In the genomic region with DNA sequence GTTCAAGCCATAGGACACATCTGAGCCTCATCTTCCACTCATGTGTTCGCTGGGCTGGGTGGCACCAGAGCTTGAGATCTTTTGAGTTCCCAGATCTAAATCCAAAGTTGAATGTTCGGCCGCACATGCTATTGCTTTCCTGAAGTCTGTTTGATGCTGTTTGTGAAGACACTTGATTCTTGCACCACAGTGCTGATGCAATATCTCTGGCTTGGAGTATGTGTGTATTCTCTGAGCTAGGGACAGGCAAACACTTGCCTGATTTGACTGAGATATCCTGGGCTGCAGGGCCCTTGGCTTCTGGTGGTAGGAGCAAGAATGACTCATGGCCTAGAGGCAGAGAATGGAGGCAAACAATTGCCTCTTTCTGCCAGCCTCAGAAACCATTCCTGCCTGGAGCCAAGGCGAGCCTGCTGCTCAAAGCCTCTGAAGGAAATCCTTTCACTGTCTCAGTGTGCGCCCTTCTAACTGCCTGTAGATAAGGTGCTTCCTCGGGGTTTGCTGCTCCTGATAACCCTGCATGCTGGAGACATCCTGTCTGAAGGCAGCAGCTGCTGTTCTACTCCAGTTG, we compare ENCODE assay signal across 8 cellular contexts.
DNase-seq lines count a peak whose midpoint lies in the region; ATAC-seq, FAIRE-seq and TF ChIP-seq lines count a peak whose summit lies in the region.

No MANE protein-coding gene starts in this region.

- no peak for TF ChIP-seq POLR2A in testis (IDR thresholded peaks at IDR 0.05)

- no peaks in the 10 kb centered on the region for H3K9me1 ChIP-seq in keratinocyte (ENCODE audit: control insufficient read depth, extremely low read depth, insufficient read depth, low read length)

- DNase-seq in astrocyte (ENCODE audit: low read depth) (no peak), keratinocyte (ENCODE audit: low read depth, low spot score) (peak; percentile 96), testis (peak; percentile 66), NCI-H2081 treated with DMSO at 0.1 percent for 48 hours (lab: John Stamatoyannopoulos, UW) (no peak), chondrocyte (ENCODE audit: low spot score) (no peak)
- no peak for DNase-seq in CD4-positive, alpha-beta T cell
- no peak for DNase-seq in T-helper 2 cell treated with Interferon-gamma antibody and Interleukin-4, amounts not matched to agents 5 μg/mL and 100 μg/mL, for 36 hours (ENCODE audit: low spot score)

- H3K4me1 ChIP-seq in HUES48 (ENCODE audit: control insufficient read depth, insufficient read depth, low read length) (peaks cover 18% of the 10 kb centered on the region), astrocyte (ENCODE audit: insufficient read depth, low read length) (peaks cover 12% of the 10 kb centered on the region), keratinocyte (ENCODE audit: control insufficient read depth, extremely low read depth, insufficient read depth, low read length) (peaks cover 66% of the 10 kb centered on the region), testis (peaks cover 10% of the 10 kb centered on the region)

- dilution Hi-C loops in keratinocyte (cut with MboI; ENCODE audit: extremely low pct_ligation_motif_present, low sequenced_read_pairs) = no loop called here

- intact Hi-C loops in testis (cut with DNase I; ENCODE audit: low total_unique reads) = no loop called here
- intact Hi-C loops in CD4-positive, alpha-beta T cell (cut with DNase I, micrococcal nuclease) = no loop called here

- H3K4me1 Mint-ChIP-seq in astrocyte (ENCODE audit: low read depth, unreplicated experiment) (peaks cover 10% of the 10 kb centered on the region), chondrocyte (ENCODE audit: low read depth) (peaks cover 30% of the 10 kb centered on the region)
- no peaks in the 10 kb centered on the region for H3K4me1 Mint-ChIP-seq in CD4-positive, alpha-beta T cell (ENCODE audit: low read depth)
- no peaks in the 10 kb centered on the region for H3K4me1 Mint-ChIP-seq in T-helper 2 cell treated with Interferon-gamma antibody and Interleukin-4, amounts not matched to agents 5 μg/mL and 100 μg/mL, for 36 hours (ENCODE audit: low read depth)

- H3K9me3 ChIP-seq in HUES48 (ENCODE audit: control insufficient read depth, insufficient read depth, low read length) (no peaks in the 10 kb centered on the region), astrocyte (ENCODE audit: insufficient read depth, low read depth, low read length) (no peaks in the 10 kb centered on the region), keratinocyte (ENCODE audit: control insufficient read depth, low read depth, low read length) (no peaks in the 10 kb centered on the region), testis (no peaks in the 10 kb centered on the region)
- H3K9me3 ChIP-seq in CD4-positive, alpha-beta T cell (ENCODE audit: control insufficient read depth, low read length) = no peaks in the 10 kb centered on the region

- H3K27me3 ChIP-seq in HUES48 (ENCODE audit: control insufficient read depth, insufficient read depth, low read length) (no peaks in the 10 kb centered on the region), astrocyte (ENCODE audit: insufficient read depth, low read length) (no peaks in the 10 kb centered on the region), keratinocyte (ENCODE audit: control insufficient read depth, extremely low read depth, insufficient read depth, low read length) (no peaks in the 10 kb centered on the region), testis (no peaks in the 10 kb centered on the region)
- no peaks in the 10 kb centered on the region for H3K27me3 ChIP-seq in CD4-positive, alpha-beta T cell (ENCODE audit: control insufficient read depth, insufficient read depth, low read length)

- H3K4me2 ChIP-seq in astrocyte (ENCODE audit: low read length) (no peak overlapping the region), keratinocyte (ENCODE audit: control insufficient read depth, extremely low read depth, insufficient read depth, low read depth, low read length) (peak overlapping the region; percentile 76)

- FAIRE-seq in astrocyte (lab: Jason Lieb, UNC) (no peak), keratinocyte (lab: Jason Lieb, UNC) (peak; percentile 100)

- peak overlapping the region; percentile 8 for H3K27ac Mint-ChIP-seq in astrocyte (ENCODE audit: unreplicated experiment)
- no peak overlapping the region for H3K27ac Mint-ChIP-seq in CD4-positive, alpha-beta T cell
- H3K27ac Mint-ChIP-seq in T-helper 2 cell treated with Interferon-gamma antibody and Interleukin-4, amounts not matched to agents 5 μg/mL and 100 μg/mL, for 36 hours = no peak overlapping the region
- H3K27ac Mint-ChIP-seq in chondrocyte (ENCODE audit: unreplicated experiment) = no peak overlapping the region

- 71 to 79% methylated on average over 5 to 6 of the region's 6 CpGs for WGBS in testis, 2 donors

- H3K4me3 ChIP-seq in HUES48 (ENCODE audit: low read depth, low read length) (no peak overlapping the region), astrocyte (ENCODE audit: insufficient read depth, low read depth, low read length) (no peak overlapping the region), keratinocyte (ENCODE audit: control insufficient read depth in 2 of 3, extremely low read depth in 1 of 3, insufficient read depth in 2 of 3, low read depth in 1 of 3, low read length in 3 of 3) (peak overlapping the region in 1 of 3 experiments; percentile 29), testis (no peak overlapping the region)

- H3K27me3 Mint-ChIP-seq in astrocyte (ENCODE audit: low read depth, unreplicated experiment) = peaks cover 2% of the 10 kb centered on the region
- no peaks in the 10 kb centered on the region for H3K27me3 Mint-ChIP-seq in CD4-positive, alpha-beta T cell
- H3K27me3 Mint-ChIP-seq in T-helper 2 cell treated with Interferon-gamma antibody and Interleukin-4, amounts not matched to agents 5 μg/mL and 100 μg/mL, for 36 hours (ENCODE audit: low read depth) = peaks cover 5% of the 10 kb centered on the region
- no peaks in the 10 kb centered on the region for H3K27me3 Mint-ChIP-seq in chondrocyte (ENCODE audit: low read depth)

- H3K9me3 Mint-ChIP-seq in astrocyte (ENCODE audit: unreplicated experiment) (no peaks in the 10 kb centered on the region), chondrocyte (ENCODE audit: low read depth) (no peaks in the 10 kb centered on the region)
- no peaks in the 10 kb centered on the region for H3K9me3 Mint-ChIP-seq in CD4-positive, alpha-beta T cell
- no peaks in the 10 kb centered on the region for H3K9me3 Mint-ChIP-seq in T-helper 2 cell treated with Interferon-gamma antibody and Interleukin-4, amounts not matched to agents 5 μg/mL and 100 μg/mL, for 36 hours

- no peak for ATAC-seq in CD4-positive, alpha-beta T cell (ENCODE audit: poor library complexity)

- H3K9ac ChIP-seq in HUES48 (ENCODE audit: low read depth, low read length) (no peak overlapping the region), astrocyte (ENCODE audit: low read length) (no peak overlapping the region), keratinocyte (ENCODE audit: control insufficient read depth, extremely low read depth, insufficient read depth, low read length) (peak overlapping the region; percentile 68)

- H3K79me2 ChIP-seq in astrocyte (ENCODE audit: insufficient read depth, low read length) (no peaks in the 10 kb centered on the region), keratinocyte (ENCODE audit: control insufficient read depth, insufficient read depth, low read length) (no peaks in the 10 kb centered on the region)

- CTCF ChIA-PET in CD4-positive, alpha-beta T cell (lab: Charles Lee) = no interaction called here

- H4K20me1 ChIP-seq in astrocyte (ENCODE audit: insufficient read depth, low read length) (no peaks in the 10 kb centered on the region), keratinocyte (ENCODE audit: control insufficient read depth, extremely low read depth, insufficient read depth, low read length) (no peaks in the 10 kb centered on the region)

- TF ChIP-seq CTCF in astrocyte (IDR thresholded peaks at IDR 0.05; ENCODE audit: insufficient read depth, low read depth, low read length) (no peak), keratinocyte (optimal IDR thresholded peaks at IDR 0.05 in 1 of 3, IDR thresholded peaks at IDR 0.05 in 1 of 3, conservative IDR thresholded peaks at IDR 0.05 in 1 of 3; ENCODE audit: extremely low read depth in 1 of 3, insufficient read depth in 2 of 3, low read length in 3 of 3) (no peak), testis (IDR thresholded peaks at IDR 0.05) (no peak), chondrocyte (IDR thresholded peaks at IDR 0.05) (no peak)
- TF ChIP-seq CTCF in CD4-positive, alpha-beta T cell (IDR thresholded peaks at IDR 0.05) = no peak

- H3K27ac ChIP-seq in HUES48 (ENCODE audit: low read depth, low read length) = peak overlapping the region; percentile 74
- no peak overlapping the region for H3K27ac ChIP-seq in astrocyte (ENCODE audit: low read depth, low read length)
- peak overlapping the region; percentile 89 for H3K27ac ChIP-seq in keratinocyte (ENCODE audit: control insufficient read depth, insufficient read depth, low read length)
- peak overlapping the region in 1 of 2 donors; percentile 8 for H3K27ac ChIP-seq in testis
- no peak overlapping the region for H3K27ac ChIP-seq in CD4-positive, alpha-beta T cell (ENCODE audit: low read depth, low read length)

- H2AFZ ChIP-seq in astrocyte (ENCODE audit: low read depth, low read length) = no peak overlapping the region
- H2AFZ ChIP-seq in keratinocyte (ENCODE audit: control insufficient read depth, low read length) = peak overlapping the region; percentile 64

- POLR2A ChIA-PET in CD4-positive, alpha-beta T cell (lab: Charles Lee) = no interaction called here

- no peaks in the 10 kb centered on the region for H3K36me3 ChIP-seq in HUES48 (ENCODE audit: control insufficient read depth, insufficient read depth, low read length)
- no peaks in the 10 kb centered on the region for H3K36me3 ChIP-seq in astrocyte (ENCODE audit: insufficient read depth, low read length)
- H3K36me3 ChIP-seq in keratinocyte (ENCODE audit: control insufficient read depth in 2 of 2, extremely low read depth in 1 of 2, insufficient read depth in 2 of 2, low read length in 2 of 2) = no peaks in the 10 kb centered on the region
- H3K36me3 ChIP-seq in testis (ENCODE audit: low read depth, missing control alignments) = no peaks in the 10 kb centered on the region

- no peaks in the 10 kb centered on the region for H3K36me3 Mint-ChIP-seq in astrocyte (ENCODE audit: low read depth, unreplicated experiment)
- H3K36me3 Mint-ChIP-seq in CD4-positive, alpha-beta T cell (ENCODE audit: low read depth) = peaks cover 52% of the 10 kb centered on the region
- H3K36me3 Mint-ChIP-seq in T-helper 2 cell treated with Interferon-gamma antibody and Interleukin-4, amounts not matched to agents 5 μg/mL and 100 μg/mL, for 36 hours (ENCODE audit: low read depth) = no peaks in the 10 kb centered on the region
- peaks cover 24% of the 10 kb centered on the region for H3K36me3 Mint-ChIP-seq in chondrocyte (ENCODE audit: low read depth)

- no peak overlapping the region for H3K4me3 Mint-ChIP-seq in astrocyte (ENCODE audit: unreplicated experiment)
- H3K4me3 Mint-ChIP-seq in CD4-positive, alpha-beta T cell = no peak overlapping the region
- H3K4me3 Mint-ChIP-seq in T-helper 2 cell treated with Interferon-gamma antibody and Interleukin-4, amounts not matched to agents 5 μg/mL and 100 μg/mL, for 36 hours = no peak overlapping the region
- no peak overlapping the region for H3K4me3 Mint-ChIP-seq in chondrocyte (ENCODE audit: unreplicated experiment)

Comparison
In these comparisons a context has a peak if more than half of its experiments do, and no peak if none do; other contexts are left out.
1. H3K27ac ChIP-seq: peak in HUES48 (single experiment) and keratinocyte (single experiment); none in astrocyte (single experiment) and CD4-positive, alpha-beta T cell (single experiment).
2. DNase-seq: peak in keratinocyte (single experiment) and testis (single experiment); none in astrocyte (single experiment), NCI-H2081 treated with DMSO at 0.1 percent for 48 hours (single experiment), CD4-positive, alpha-beta T cell (0 of 10), T-helper 2 cell treated with Interferon-gamma antibody and Interleukin-4, amounts not matched to agents 5 μg/mL and 100 μg/mL, for 36 hours (single experiment) and chondrocyte (single experiment).